13 cellular contexts compared by ENCODE assay signal in the genomic region with DNA sequence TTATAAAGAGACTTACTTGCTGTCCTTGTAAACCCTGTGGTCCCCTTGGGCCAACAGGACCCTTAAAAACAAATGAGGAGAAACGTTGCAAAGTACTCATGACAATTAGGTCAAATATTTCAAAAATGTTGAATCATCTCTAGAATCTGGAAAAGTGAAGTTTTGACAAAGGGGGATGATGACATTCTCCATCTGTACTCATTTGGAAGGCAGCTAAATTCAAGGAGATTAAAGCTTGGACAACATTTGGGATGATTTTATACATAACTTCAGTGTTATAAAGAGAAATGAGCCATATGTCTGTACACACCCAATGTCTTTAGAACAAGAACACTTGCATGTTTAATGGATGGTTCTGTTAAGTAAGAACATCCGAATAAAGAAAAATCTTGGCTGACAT.
DNase-seq lines count a peak whose midpoint lies in the region; ATAC-seq and TF ChIP-seq lines count a peak whose summit lies in the region.
"Had no signal": no experiment of that assay in that cellular context is flagged by ENCODE, and none has a peak within 500 bp of the region (broad histone marks: within the 10 kb centered on the region; RNA-seq: fewer than 3 reads in every experiment).

No MANE protein-coding gene starts in this region.

- TF ChIP-seq CTCF in AG09309 (IDR thresholded peaks at IDR 0.05; ENCODE audit: control insufficient read depth, insufficient read depth, low read depth, low read length, missing control alignments): no peak
- TF ChIP-seq CTCF in PC-3 (conservative IDR thresholded peaks at IDR 0.05; ENCODE audit: low read depth, low read length): no peak
- TF ChIP-seq CTCF in epithelial cell of esophagus (IDR thresholded peaks at IDR 0.05; ENCODE audit: insufficient read depth, low read depth, low read length, missing control alignments): no peak

- H3K4me2 ChIP-seq in PC-3 (ENCODE audit: low read length): peak overlapping the region; percentile 7; the same call in 1 of the 2 replicates

- CTCF ChIA-PET in PC-3 (lab: Charles Lee): no interaction called here

- no peak overlapping the region for H3K4me3 ChIP-seq in AG09309 (ENCODE audit: control insufficient read depth, low read depth, low read length)
- no peak overlapping the region for H3K4me3 ChIP-seq in PC-3 (ENCODE audit: low read length)
- H3K4me3 ChIP-seq in epithelial cell of esophagus (ENCODE audit: low read length): no peak overlapping the region

- no peak overlapping the region for H3K9ac ChIP-seq in PC-3 (ENCODE audit: low read length)

- in situ Hi-C loops in KBM-7 (cut with MboI; ENCODE audit: low pct_unique_long_range_greater_than_20kb, low sequenced_read_pairs): no loop called here

- intact Hi-C loops in PC-3 (cut with micrococcal nuclease): no loop called here

- ATAC-seq in PC-3: no peak

- no peaks in the 10 kb centered on the region for H3K27me3 ChIP-seq in PC-3 (ENCODE audit: low read length)

- H3K79me2 ChIP-seq in PC-3 (ENCODE audit: low read length): no peaks in the 10 kb centered on the region

- no TSS peak for BruUV-seq in PC-3 (replicated peaks; lab: Mats Ljungman, UMichigan)

- no peak overlapping the region for H2AFZ ChIP-seq in PC-3 (ENCODE audit: low read length)

- H3K9me2 ChIP-seq in PC-3 (replicated peaks; ENCODE audit: low read length): no peaks in the 10 kb centered on the region

- H3K27ac ChIP-seq in PC-3 (ENCODE audit: low read length): no peak overlapping the region

- H3K9me3 ChIP-seq in PC-3 (ENCODE audit: low read length): no peaks in the 10 kb centered on the region

- H4K20me1 ChIP-seq in PC-3 (ENCODE audit: low read length): no peaks in the 10 kb centered on the region

- peaks cover 15% of the 10 kb centered on the region for H3K4me1 ChIP-seq in PC-3 (ENCODE audit: insufficient read depth, low read length)

- peak; percentile 50 for DNase-seq in AG09309 (ENCODE audit: low read depth)
- peak; percentile 51 for DNase-seq in PC-3
- peak; percentile 7 for DNase-seq in epithelial cell of esophagus (ENCODE audit: low read depth)
- DNase-seq in middle frontal gyrus (ENCODE audit: extremely low spot score, low spot score): peak; percentile 20
- DNase-seq in 8988T: no peak
- no peak for DNase-seq in KBM-7
- DNase-seq in effector CD4-positive, alpha-beta T cell: no peak
- no peak for DNase-seq in NCI-H1930 (lab: John Stamatoyannopoulos, UW)
- DNase-seq: activated naive CD8-positive, alpha-beta T cell treated with anti-CD3 and anti-CD28 coated beads, Interleukin-2, amount 10 ng/mL, durations not matched to agents 7 days and 5 days; dermis blood vessel endothelial cell; NCI-H1436 treated with DMSO at 0.1 percent for 48 hours; NCI-H82; SIG-M5 had no signal

- H3F3A ChIP-seq in PC-3 (ENCODE audit: low read length, unreplicated experiment): no peaks in the 10 kb centered on the region

- POLR2A ChIA-PET in PC-3 (lab: Charles Lee; ENCODE audit: unreplicated experiment): no interaction called here

- peaks cover 22% of the 10 kb centered on the region for H3K36me3 ChIP-seq in PC-3 (ENCODE audit: low read depth, low read length)

Comparison
In these comparisons a context has a peak if more than half of its experiments do, and no peak if none do; other contexts are left out.
1. DNase-seq: peak in AG09309 (single experiment), PC-3 (single experiment), epithelial cell of esophagus (single experiment) and middle frontal gyrus (single experiment); none in 8988T (single experiment), KBM-7 (single experiment), effector CD4-positive, alpha-beta T cell (single experiment) and NCI-H1930 (0 of 2).